Comparison of ENCODE assay signal across 26 cellular contexts in the genomic region with DNA sequence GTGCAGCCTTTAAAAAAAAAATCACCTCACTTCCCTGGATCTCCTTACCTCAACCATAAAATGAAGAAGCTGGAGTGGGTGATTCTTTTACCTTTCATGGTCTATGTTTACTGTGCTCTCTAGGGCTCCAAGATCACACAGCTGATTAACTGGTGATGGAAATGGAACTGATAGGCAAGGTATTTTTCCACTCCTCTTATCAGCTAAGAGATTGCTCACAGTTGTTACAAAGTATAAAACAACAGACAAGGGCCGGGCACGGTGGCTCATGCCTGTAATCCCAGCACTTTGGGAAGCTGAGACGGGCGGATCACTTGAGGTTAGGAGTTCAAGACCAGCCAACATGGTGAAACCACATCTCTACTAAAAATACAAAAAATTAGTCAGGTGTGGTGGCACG.
"Had no signal": no experiment of that assay in that cellular context is flagged by ENCODE, and none has a peak within 500 bp of the region (broad histone marks: within the 10 kb centered on the region; RNA-seq: fewer than 3 reads in every experiment).

No MANE protein-coding gene starts in this region.

- H3K9ac ChIP-seq: SK-N-SH had no signal

- H3K27ac ChIP-seq: brain microvascular endothelial cell, Peyer's patch, RWPE1, SJCRH30, VCaP had no signal

- H3K9me3 ChIP-seq: Peyer's patch, SJCRH30, SK-N-SH had no signal

- H3K27ac Mint-ChIP-seq: activated CD4-positive, alpha-beta memory T cell treated with anti-CD3 and anti-CD28 coated beads for 36 hours; activated CD4-positive, alpha-beta T cell treated with anti-CD3 and anti-CD28 coated beads, Interleukin-2, amount 10 ng/mL, durations not matched to agents 7 days and 5 days; activated naive CD4-positive, alpha-beta T cell treated with anti-CD3 and anti-CD28 coated beads, Interleukin-2, amount 50 U/mL, for 72 hours; activated naive CD8-positive, alpha-beta T cell treated with anti-CD3 and anti-CD28 coated beads, Interleukin-2, amount 50 U/mL, for 24 hours had no signal

- H3K27me3 Mint-ChIP-seq: activated CD4-positive, alpha-beta memory T cell treated with anti-CD3 and anti-CD28 coated beads for 36 hours; activated CD4-positive, alpha-beta T cell treated with anti-CD3 and anti-CD28 coated beads, Interleukin-2, amount 10 ng/mL, durations not matched to agents 7 days and 5 days; activated naive CD8-positive, alpha-beta T cell treated with anti-CD3 and anti-CD28 coated beads, Interleukin-2, amount 50 U/mL, for 24 hours had no signal

- H3K4me3 ChIP-seq: Peyer's patch, SJCRH30 had no signal

- ATAC-seq: activated naive CD4-positive, alpha-beta T cell treated with anti-CD3 and anti-CD28 coated beads, Interleukin-2, amount 50 U/mL, for 72 hours; activated naive CD8-positive, alpha-beta T cell treated with anti-CD3 and anti-CD28 coated beads, Interleukin-2, amount 50 U/mL, for 24 hours had no signal

- H3K4me3 Mint-ChIP-seq: activated CD4-positive, alpha-beta memory T cell treated with anti-CD3 and anti-CD28 coated beads for 36 hours; activated CD4-positive, alpha-beta T cell treated with anti-CD3 and anti-CD28 coated beads, Interleukin-2, amount 10 ng/mL, durations not matched to agents 7 days and 5 days; activated naive CD8-positive, alpha-beta T cell treated with anti-CD3 and anti-CD28 coated beads, Interleukin-2, amount 50 U/mL, for 24 hours; activated T-helper 1 cell treated with anti-CD3 and anti-CD28 coated beads, Interleukin-12 subunit alpha, Interleukin-12 subunit beta, Interleukin-2, Interleukin-4 antibody, amounts not matched to agents 30 ng/mL and 10 ng/mL and 1 ng/mL, durations not matched to agents 14 hours and 24 hours and 36 hours had no signal

- H3K4me1 ChIP-seq: Peyer's patch, SJCRH30 had no signal

- H3K9me3 Mint-ChIP-seq: activated CD4-positive, alpha-beta memory T cell treated with anti-CD3 and anti-CD28 coated beads for 36 hours; activated CD4-positive, alpha-beta T cell treated with anti-CD3 and anti-CD28 coated beads, Interleukin-2, amount 10 ng/mL, durations not matched to agents 7 days and 5 days; activated naive CD4-positive, alpha-beta T cell treated with anti-CD3 and anti-CD28 coated beads, Interleukin-2, amount 50 U/mL, for 72 hours; activated naive CD8-positive, alpha-beta T cell treated with anti-CD3 and anti-CD28 coated beads, Interleukin-2, amount 50 U/mL, for 24 hours; activated T-helper 1 cell treated with anti-CD3 and anti-CD28 coated beads, Interleukin-12 subunit alpha, Interleukin-12 subunit beta, Interleukin-2, Interleukin-4 antibody, amounts not matched to agents 30 ng/mL and 10 ng/mL and 1 ng/mL, durations not matched to agents 14 hours and 24 hours and 36 hours had no signal

- DNase-seq: activated CD4-positive, alpha-beta memory T cell treated with anti-CD3 and anti-CD28 coated beads for 36 hours; activated CD4-positive, alpha-beta T cell treated with anti-CD3 and anti-CD28 coated beads, Interleukin-2, amount 10 ng/mL, durations not matched to agents 7 days and 5 days; activated CD4-positive, CD25-positive, alpha-beta regulatory T cell; activated CD8-positive, alpha-beta memory T cell treated with anti-CD3 and anti-CD28 coated beads for 24 hours; activated effector memory CD4-positive, alpha-beta T cell treated with Interleukin-2 at 50 U/mL for 16 hours; activated naive CD4-positive, alpha-beta T cell; activated naive CD8-positive, alpha-beta T cell treated with anti-CD3 and anti-CD28 coated beads, Interleukin-2, amount 50 U/mL, for 24 hours; amygdala; brain microvascular endothelial cell; cerebellar nuclear complex; KBM-7; NCI-H1048; NCI-H146; NCI-H187 treated with DMSO at 0.1 percent for 48 hours; NCI-H2171 treated with DMSO at 0.1 percent for 48 hours; NCI-H510A treated with DMSO at 0.1 percent for 48 hours; NCI-H69; Peyer's patch; Right ventricle myocardium superior; SJCRH30; SK-N-SH; T-helper 1 cell had no signal

- H3K9me2 ChIP-seq: SK-N-SH had no signal

- H3K27me3 ChIP-seq: brain microvascular endothelial cell, Peyer's patch, SJCRH30 had no signal

- H3K4me1 Mint-ChIP-seq: activated naive CD8-positive, alpha-beta T cell treated with anti-CD3 and anti-CD28 coated beads, Interleukin-2, amount 50 U/mL, for 24 hours had no signal

- H3K4me2 ChIP-seq: SK-N-SH had no signal
